ENCODE assay signal across 8 cellular contexts in genomic region chr6:26017567-26017966, GRCh38. TPM values are rescaled to one million over a fixed set of nuclear protein-coding genes. Genes with fewer than 3 reads are reported as not detected.
DNase-seq lines count a peak whose midpoint lies in the region; ATAC-seq, FAIRE-seq and TF ChIP-seq lines count a peak whose summit lies in the region.

No MANE protein-coding gene starts in this region.

- H3K36me3 ChIP-seq in esophagus muscularis mucosa (no peaks in the 10 kb centered on the region), stomach (no peaks in the 10 kb centered on the region)

- ATAC-seq in natural killer cell: peak; percentile 16 to 48 (median 20)
- no peak for ATAC-seq in GM18511 (IDR thresholded peaks at IDR 0.05; ENCODE audit: unreplicated experiment)

- H3K27me3 Mint-ChIP-seq in activated T-cell treated with anti-CD3 and anti-CD28 coated beads, Interleukin-2, amount 50 U/mL, for 24 hours: no peaks in the 10 kb centered on the region
- H3K27me3 Mint-ChIP-seq in natural killer cell (ENCODE audit: low read depth in 2 of 2): no peaks in the 10 kb centered on the region

- DNase-seq in HTR-8/SVneo (ENCODE audit: insufficient read length, low spot score): peak; percentile 72
- DNase-seq in activated T-cell treated with anti-CD3 and anti-CD28 coated beads, Interleukin-2, amount 50 U/mL, for 24 hours: peak; percentile 85
- no peak for DNase-seq in esophagus muscularis mucosa (ENCODE audit: extremely low spot score)
- DNase-seq in natural killer cell: peak; percentile 67
- DNase-seq in stomach: peak; percentile 56
- DNase-seq in NCI-H1436 (lab: John Stamatoyannopoulos, UW): no peak
- no peak for DNase-seq in NCI-H146 (lab: John Stamatoyannopoulos, UW)

- H3K36me3 Mint-ChIP-seq in activated T-cell treated with anti-CD3 and anti-CD28 coated beads, Interleukin-2, amount 50 U/mL, for 24 hours (ENCODE audit: low read depth): peaks cover 7% of the 10 kb centered on the region
- H3K36me3 Mint-ChIP-seq in natural killer cell: no peaks in the 10 kb centered on the region

- intact Hi-C loops in esophagus muscularis mucosa (cut with DNase I) (loop anchor here (10.0 kb wide), 1 partner anchor 1117 kb away; a partner anchor contains a TSS), natural killer cell (cut with micrococcal nuclease) (no loop called here), stomach (cut with DNase I; ENCODE audit: low total_unique reads) (no loop called here)

- peaks cover 10% of the 10 kb centered on the region for H3K9me3 Mint-ChIP-seq in activated T-cell treated with anti-CD3 and anti-CD28 coated beads, Interleukin-2, amount 50 U/mL, for 24 hours
- no peaks in the 10 kb centered on the region for H3K9me3 Mint-ChIP-seq in natural killer cell

- TF ChIP-seq CTCF in esophagus muscularis mucosa (IDR thresholded peaks at IDR 0.05): peak; percentile 10 to 50 (median 37)
- peak; percentile 34 for TF ChIP-seq CTCF in natural killer cell (IDR thresholded peaks at IDR 0.05)
- TF ChIP-seq CTCF in stomach (IDR thresholded peaks at IDR 0.05): no peak

- peak overlapping the region; percentile 78 to 83 (median 80) for H3K27ac ChIP-seq in esophagus muscularis mucosa (replicated peaks in 1 of 4)
- peak overlapping the region; percentile 22 to 79 (median 77) for H3K27ac ChIP-seq in stomach

- peaks cover 54% of the 10 kb centered on the region for H3K4me1 Mint-ChIP-seq in activated T-cell treated with anti-CD3 and anti-CD28 coated beads, Interleukin-2, amount 50 U/mL, for 24 hours (ENCODE audit: low read depth)
- peaks cover 35 to 41% of the 10 kb centered on the region in 2 donors for H3K4me1 Mint-ChIP-seq in natural killer cell

- no peaks in the 10 kb centered on the region for H3K27me3 ChIP-seq in esophagus muscularis mucosa
- H3K27me3 ChIP-seq in stomach: no peaks in the 10 kb centered on the region

- peak; percentile 26 for FAIRE-seq in HTR-8/SVneo (lab: Jason Lieb, UNC)

- peak overlapping the region; percentile 79 for H3K4me3 Mint-ChIP-seq in activated T-cell treated with anti-CD3 and anti-CD28 coated beads, Interleukin-2, amount 50 U/mL, for 24 hours
- H3K4me3 Mint-ChIP-seq in natural killer cell: peak overlapping the region; percentile 83

- no peak for TF ChIP-seq EP300 in esophagus muscularis mucosa (IDR thresholded peaks at IDR 0.05)
- no peak for TF ChIP-seq EP300 in stomach (IDR thresholded peaks at IDR 0.05)

- H3K4me3 ChIP-seq in esophagus muscularis mucosa: peak overlapping the region; percentile 45 to 54 (median 52)
- peak overlapping the region; percentile 22 to 42 (median 39) for H3K4me3 ChIP-seq in stomach

- H3K9me3 ChIP-seq in esophagus muscularis mucosa: no peaks in the 10 kb centered on the region
- H3K9me3 ChIP-seq in stomach: no peaks in the 10 kb centered on the region

- TF ChIP-seq POLR2A in esophagus muscularis mucosa (IDR thresholded peaks at IDR 0.05; ENCODE audit: low read depth) (no peak), stomach (IDR thresholded peaks at IDR 0.05) (no peak)

- 11% methylated on average over 5 of the region's 21 CpGs for WGBS in esophagus muscularis mucosa
- 5 to 14% (median 9%) methylated on average over 20 to 21 of the region's 21 CpGs for WGBS in stomach, 5 donors

- H3K4me1 ChIP-seq in esophagus muscularis mucosa (peaks cover 7 to 37% (median 34%) of the 10 kb centered on the region in 4 donors), stomach (peaks cover 7 to 40% (median 17%) of the 10 kb centered on the region in 4 donors)

- peak overlapping the region; percentile 94 for H3K27ac Mint-ChIP-seq in activated T-cell treated with anti-CD3 and anti-CD28 coated beads, Interleukin-2, amount 50 U/mL, for 24 hours
- H3K27ac Mint-ChIP-seq in natural killer cell: peak overlapping the region; percentile 76 to 88

RNA-seq across cellular contexts. Expression of gene TRIM38, which starts 55.0 kb away (rescaled TPM):
- 1 to 10 TPM; 5.3 to 6.4 (median 5.9) TPM for total RNA-seq in esophagus muscularis mucosa
- total RNA-seq in natural killer cell: 10 to 100 TPM; 25.5 to 30.5 (median 27.1) TPM
- total RNA-seq in stomach: 10 to 100 TPM in 2 of 5 donors, 1 to 10 TPM in 3; 4.1 to 11.3 (median 7.8) TPM
- 1 to 10 TPM; 3.7 to 4.4 (median 4.1) TPM for polyA plus RNA-seq in stomach

Comparison
In these comparisons a context has a peak if more than half of its experiments do, and no peak if none do; other contexts are left out.
1. DNase-seq: peak in HTR-8/SVneo (single experiment), activated T-cell treated with anti-CD3 and anti-CD28 coated beads, Interleukin-2, amount 50 U/mL, for 24 hours (single experiment), natural killer cell (single experiment) and stomach (single experiment); none in esophagus muscularis mucosa (single experiment), NCI-H1436 (single experiment) and NCI-H146 (single experiment).
2. CTCF ChIP-seq: peak in esophagus muscularis mucosa (3 of 3) and natural killer cell (single experiment); none in stomach (0 of 7).